Comparison of ENCODE assay signal across 8 cellular contexts in the genomic region with DNA sequence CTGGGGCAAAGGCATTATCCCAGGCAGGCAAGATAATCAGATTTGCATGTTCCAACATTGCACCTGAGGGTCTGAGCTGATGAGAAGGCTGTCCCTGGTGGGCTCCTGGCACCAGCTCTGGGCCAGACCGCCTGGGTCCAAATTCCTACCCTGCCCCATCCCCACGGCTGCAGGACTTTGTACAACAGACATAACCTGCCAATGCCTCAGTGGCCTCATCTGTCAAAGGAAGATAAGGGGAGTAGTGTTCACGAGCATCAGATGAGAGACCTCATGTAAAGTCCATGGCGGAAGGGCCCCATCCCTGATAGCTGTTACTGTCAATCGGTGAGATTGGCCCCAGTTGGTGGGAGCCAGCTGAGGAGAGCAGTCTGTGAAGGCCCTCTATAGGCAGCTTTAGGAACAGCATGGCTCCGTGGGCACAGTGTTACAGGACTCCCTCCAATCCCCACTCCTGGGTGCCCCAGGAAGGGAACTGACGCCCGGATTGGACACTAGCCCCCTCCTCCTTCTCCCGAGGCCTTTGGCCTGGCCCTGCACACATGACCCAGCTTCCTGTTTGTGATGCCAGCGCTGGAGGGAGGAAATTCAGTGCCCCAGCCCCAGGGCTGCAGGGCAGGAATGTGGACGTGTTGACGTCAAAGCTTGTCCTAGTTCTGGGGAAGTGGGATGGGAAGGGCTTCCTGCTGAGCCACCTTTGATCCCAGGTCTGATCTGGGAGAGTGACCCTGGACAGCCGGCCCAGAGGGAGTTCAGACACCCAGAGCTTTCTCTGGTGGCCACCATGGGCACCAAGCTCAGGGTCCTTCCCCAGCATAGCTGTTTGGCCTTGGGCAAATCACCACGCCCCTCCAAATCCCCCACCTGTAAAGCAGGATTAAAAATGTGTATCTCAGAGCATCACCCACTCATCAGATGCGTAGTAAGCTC. TPM values are rescaled to one million over a fixed set of nuclear protein-coding genes. Genes with fewer than 3 reads are reported as not detected.
DNase-seq lines count a peak whose midpoint lies in the region; ATAC-seq and TF ChIP-seq lines count a peak whose summit lies in the region.

No MANE protein-coding gene starts in this region.

- H3F3A ChIP-seq in SK-N-SH (replicated peaks; ENCODE audit: insufficient read depth), result no peaks in the 10 kb centered on the region

- H3K9me2 ChIP-seq in SK-N-SH, result no peaks in the 10 kb centered on the region

- POLR2A ChIA-PET in CD8-positive, alpha-beta T cell (lab: Charles Lee), result interaction anchor here (0.6 to 2.4 kb wide), 6 partner anchors 17 to 483 kb away, joined by 3 to 26 read pairs (median 4); a partner anchor contains a TSS
- POLR2A ChIA-PET in SK-N-SH (lab: Yijun Ruan, JAX), result interaction anchor here (1.2 to 2.4 kb wide), 2 partner anchors 50 to 56 kb away, joined by 5 to 12 read pairs; a partner anchor contains a TSS

- no peak overlapping the region for H3K4me2 ChIP-seq in SK-N-SH

- intact Hi-C loops in CD8-positive, alpha-beta T cell (cut with DNase I, micrococcal nuclease), result loop anchor here (5.0 to 10.0 kb wide), 6 partner anchors 123 to 860 kb away; a partner anchor contains a TSS
- intact Hi-C loops in Right ventricle myocardium inferior (cut with DNase I) (loop anchor here (1.0 to 10.0 kb wide), 3 partner anchors 120 to 570 kb away; a partner anchor contains a TSS), posterior vena cava (cut with DNase I) (loop anchor here in 1 of 2 donors (5.0 to 10.0 kb wide), 2 partner anchors 153 to 570 kb away; no protein-coding TSS in a partner anchor)

- H2AFZ ChIP-seq in SK-N-SH (ENCODE audit: low read depth), result peak overlapping the region; percentile 21; the same call in 1 of the 2 replicates

- H3K36me3 ChIP-seq in CD8-positive, alpha-beta T cell (ENCODE audit: insufficient read depth, low read length), result no peaks in the 10 kb centered on the region
- no peaks in the 10 kb centered on the region for H3K36me3 ChIP-seq in SK-N-SH (replicated peaks in 1 of 2; ENCODE audit: control insufficient read depth in 1 of 2, insufficient read depth in 2 of 2, low read length in 1 of 2)
- no peaks in the 10 kb centered on the region for H3K36me3 ChIP-seq in upper lobe of left lung

- peak in 2 of 4 donors; percentile 18 to 50 for TF ChIP-seq POLR2A in upper lobe of left lung (IDR thresholded peaks at IDR 0.05)

- peak; percentile 79 for ATAC-seq in CD8-positive, alpha-beta T cell
- peak; percentile 75 for ATAC-seq in GM19395 (IDR thresholded peaks at IDR 0.05; ENCODE audit: unreplicated experiment)
- peak; percentile 74 for ATAC-seq in Right ventricle myocardium inferior
- ATAC-seq in upper lobe of left lung (ENCODE audit: low FRiP score in 2 of 2), result peak; percentile 89 to 90

- no peaks in the 10 kb centered on the region for H3K9me3 Mint-ChIP-seq in CD8-positive, alpha-beta T cell
- H3K9me3 Mint-ChIP-seq in activated naive CD8-positive, alpha-beta T cell treated with anti-CD3 and anti-CD28 coated beads for 36 hours, result no peaks in the 10 kb centered on the region

- H3K9me3 ChIP-seq in CD8-positive, alpha-beta T cell (ENCODE audit: low read length), result no peaks in the 10 kb centered on the region
- H3K9me3 ChIP-seq in SK-N-SH (no peaks in the 10 kb centered on the region), upper lobe of left lung (no peaks in the 10 kb centered on the region)

- 49% methylated on average over 11 of the region's 15 CpGs for WGBS in SK-N-SH (ENCODE audit: low lambda C conversion rate)
- WGBS in upper lobe of left lung, 2 donors, result 32 to 40% methylated on average over 3 to 15 of the region's 15 CpGs

- peak; percentile 43 to 75 (median 68) for DNase-seq in CD8-positive, alpha-beta T cell
- peak; percentile 76 for DNase-seq in HuH-7.5 (ENCODE audit: low spot score)
- peak; percentile 81 for DNase-seq in SK-N-SH
- DNase-seq in activated naive CD8-positive, alpha-beta T cell treated with anti-CD3 and anti-CD28 coated beads for 36 hours, result peak; percentile 64
- peak; percentile 89 for DNase-seq in Right ventricle myocardium inferior (ENCODE audit: missing footprints)
- DNase-seq in posterior vena cava (ENCODE audit: low spot score), result peak; percentile 95
- peak in 1 of 2 donors; percentile 92 for DNase-seq in upper lobe of left lung

- H3K4me1 Mint-ChIP-seq in CD8-positive, alpha-beta T cell (ENCODE audit: low read depth), result peaks cover 13% of the 10 kb centered on the region
- H3K4me1 Mint-ChIP-seq in activated naive CD8-positive, alpha-beta T cell treated with anti-CD3 and anti-CD28 coated beads for 36 hours, result peaks cover 7% of the 10 kb centered on the region

- H3K27ac Mint-ChIP-seq in CD8-positive, alpha-beta T cell, result no peak overlapping the region
- H3K27ac Mint-ChIP-seq in activated naive CD8-positive, alpha-beta T cell treated with anti-CD3 and anti-CD28 coated beads for 36 hours, result no peak overlapping the region

- H3K27ac ChIP-seq in CD8-positive, alpha-beta T cell (ENCODE audit: low read depth, low read length), result no peak overlapping the region
- H3K27ac ChIP-seq in SK-N-SH (ENCODE audit: low read depth in 2 of 2, low read length in 1 of 2) (no peak overlapping the region), upper lobe of left lung (peak overlapping the region; percentile 80 to 93 (median 88))

- peaks cover 10% of the 10 kb centered on the region for H3K27me3 Mint-ChIP-seq in CD8-positive, alpha-beta T cell (ENCODE audit: low read depth)
- H3K27me3 Mint-ChIP-seq in activated naive CD8-positive, alpha-beta T cell treated with anti-CD3 and anti-CD28 coated beads for 36 hours, result peaks cover 14% of the 10 kb centered on the region

- no peaks in the 10 kb centered on the region for H3K79me2 ChIP-seq in SK-N-SH (ENCODE audit: insufficient read depth)

- TF ChIP-seq EP300 in SK-N-SH (IDR thresholded peaks at IDR 0.05; ENCODE audit: borderline replicate concordance in 1 of 2, low read depth in 1 of 2, low read length in 1 of 2) (no peak), upper lobe of left lung (IDR thresholded peaks at IDR 0.05) (peak; percentile 93 to 99 (median 98))

- peak; percentile 56 for TF ChIP-seq RAD21 in SK-N-SH (IDR thresholded peaks at IDR 0.05; ENCODE audit: low read length)

- H3K4me3 Mint-ChIP-seq in CD8-positive, alpha-beta T cell, result no peak overlapping the region
- H3K4me3 Mint-ChIP-seq in activated naive CD8-positive, alpha-beta T cell treated with anti-CD3 and anti-CD28 coated beads for 36 hours, result no peak overlapping the region

- no peak overlapping the region for H3K4me3 ChIP-seq in CD8-positive, alpha-beta T cell (ENCODE audit: low read depth, low read length)
- H3K4me3 ChIP-seq in SK-N-SH (ENCODE audit: low read depth in 2 of 2, low read length in 1 of 2) (no peak overlapping the region; a peak in 1 of 4 replicates), upper lobe of left lung (no peak overlapping the region)

- CTCF ChIA-PET in CD8-positive, alpha-beta T cell (lab: Charles Lee), result interaction anchor here (0.5 to 12.2 kb wide), 45 partner anchors 9 to 1887 kb away, joined by 3 to 436 read pairs (median 4); a partner anchor contains a TSS
- CTCF ChIA-PET in SK-N-SH (lab: Yijun Ruan, JAX), result interaction anchor here (0.7 to 10.8 kb wide), 49 partner anchors 8 to 569 kb away, joined by 3 to 508 read pairs (median 4); a partner anchor contains a TSS

- peaks cover 13% of the 10 kb centered on the region for H3K4me1 ChIP-seq in CD8-positive, alpha-beta T cell (ENCODE audit: insufficient read depth, low read length)
- peaks cover 0 to 12% of the 10 kb centered on the region in 2 experiments; a peak in 1 of 4 replicates for H3K4me1 ChIP-seq in SK-N-SH (ENCODE audit: control insufficient read depth in 1 of 2, insufficient read depth in 2 of 2, low read depth in 1 of 2, low read length in 1 of 2)
- H3K4me1 ChIP-seq in upper lobe of left lung, result peaks cover 33 to 55% (median 49%) of the 10 kb centered on the region in 4 donors

- H3K9ac ChIP-seq in SK-N-SH, result no peak overlapping the region

- TF ChIP-seq CTCF in CD8-positive, alpha-beta T cell (IDR thresholded peaks at IDR 0.05), result peak; percentile 82
- TF ChIP-seq CTCF in SK-N-SH (IDR thresholded peaks at IDR 0.05) (peak; percentile 81), upper lobe of left lung (IDR thresholded peaks at IDR 0.05) (peak; percentile 90 to 97 (median 95))

- H3K36me3 Mint-ChIP-seq in CD8-positive, alpha-beta T cell, result no peaks in the 10 kb centered on the region
- no peaks in the 10 kb centered on the region for H3K36me3 Mint-ChIP-seq in activated naive CD8-positive, alpha-beta T cell treated with anti-CD3 and anti-CD28 coated beads for 36 hours

- H3K27me3 ChIP-seq in CD8-positive, alpha-beta T cell (ENCODE audit: insufficient read depth, low read length), result no peaks in the 10 kb centered on the region
- no peaks in the 10 kb centered on the region for H3K27me3 ChIP-seq in SK-N-SH (ENCODE audit: insufficient read depth)
- no peaks in the 10 kb centered on the region for H3K27me3 ChIP-seq in upper lobe of left lung

- no peaks in the 10 kb centered on the region for H4K20me1 ChIP-seq in SK-N-SH (ENCODE audit: insufficient read depth)

RNA-seq across cellular contexts. Expression of a gene that starts 56.2 kb away (rescaled TPM):
- 100 to 1,000 TPM; 745 to 767 TPM for total RNA-seq in CD8-positive, alpha-beta T cell
- 373 and 455 TPM in 2 replicates for polyA plus RNA-seq in SK-N-SH (2012; rRNA removed)
- 208 and 248 TPM in 2 replicates for polyA plus RNA-seq in SK-N-SH (2012; cell fraction: cytosol; rRNA removed)
- 873 and 891 TPM in 2 replicates for polyA plus RNA-seq in SK-N-SH (2012; cell fraction: nucleus; rRNA removed)
- total RNA-seq in activated naive CD8-positive, alpha-beta T cell treated with anti-CD3 and anti-CD28 coated beads for 36 hours, result 1 to 10 TPM; 8.7 to 8.9 TPM
- total RNA-seq in Right ventricle myocardium inferior, result 103 TPM
- total RNA-seq in posterior vena cava, result 1,000 to 10,000 TPM in 1 of 2 donors, 100 to 1,000 TPM in 1; 445 to 1,411 TPM
- total RNA-seq in upper lobe of left lung, result 1,000 to 10,000 TPM in 3 of 6 donors, 100 to 1,000 TPM in 3; 568 to 1,492 (median 904) TPM

Comparison
In these comparisons a context has a peak if more than half of its experiments do, and no peak if none do; other contexts are left out.
1. H3K27ac ChIP-seq: peak in upper lobe of left lung (4 of 4); none in CD8-positive, alpha-beta T cell (single experiment) and SK-N-SH (0 of 2).
2. RNA of a gene that starts 56.2 kb away (total RNA-seq): 445 to 1,411 TPM in posterior vena cava, 568 to 1,492 TPM in upper lobe of left lung, 745 to 767 TPM in CD8-positive, alpha-beta T cell and 103 TPM in Right ventricle myocardium inferior (single experiment); 8.7 to 8.9 TPM in activated naive CD8-positive, alpha-beta T cell treated with anti-CD3 and anti-CD28 coated beads for 36 hours; every median in the first group is over 10 times any median in the second.
3. Peak in every context shown above with its lines, with median percentiles within 50 percentile points of each other: ATAC-seq and CTCF ChIP-seq.